Comparison of ENCODE assay signal across 8 cellular contexts in genomic region chr6:12060780-12061619, GRCh38. TPM values are rescaled to one million over a fixed set of nuclear protein-coding genes. Genes with fewer than 3 reads are reported as not detected.
DNase-seq lines count a peak whose midpoint lies in the region; ATAC-seq and TF ChIP-seq lines count a peak whose summit lies in the region.

No MANE protein-coding gene starts in this region.

- no peaks in the 10 kb centered on the region for H4K20me1 ChIP-seq in mammary epithelial cell (ENCODE audit: insufficient read depth, low read length)

- no peak overlapping the region for H3K27ac ChIP-seq in CD8-positive, alpha-beta T cell (ENCODE audit: low read depth, low read length)
- H3K27ac ChIP-seq in colonic mucosa (no peak overlapping the region), mammary epithelial cell (ENCODE audit: insufficient read depth, low read depth, low read length) (no peak overlapping the region)

- CTCF ChIA-PET in CD8-positive, alpha-beta T cell (lab: Charles Lee), result no interaction called here
- CTCF ChIA-PET in activated CD4-positive, alpha-beta T cell treated with anti-CD3 and anti-CD28 coated beads, Interleukin-2, amount 10 ng/mL, durations not matched to agents 7 days and 5 days (lab: Charles Lee), result interaction anchor here (0.5 to 1.0 kb wide), 2 partner anchors 13 to 254 kb away, joined by 3 read pairs; no protein-coding TSS in a partner anchor
- CTCF ChIA-PET in mammary epithelial cell (lab: Charles Lee; ENCODE audit: low non-redundant PET), result no interaction called here

- POLR2A ChIA-PET in CD8-positive, alpha-beta T cell (lab: Charles Lee), result no interaction called here
- POLR2A ChIA-PET in activated CD4-positive, alpha-beta T cell treated with anti-CD3 and anti-CD28 coated beads, Interleukin-2, amount 10 ng/mL, durations not matched to agents 7 days and 5 days (lab: Charles Lee), result no interaction called here

- H3K4me2 ChIP-seq in mammary epithelial cell (ENCODE audit: insufficient read depth, low read depth, low read length), result no peak overlapping the region

- H3K9me3 Mint-ChIP-seq in CD8-positive, alpha-beta T cell, result no peaks in the 10 kb centered on the region
- H3K9me3 Mint-ChIP-seq in activated CD4-positive, alpha-beta T cell treated with anti-CD3 and anti-CD28 coated beads, Interleukin-2, amount 10 ng/mL, durations not matched to agents 7 days and 5 days, result no peaks in the 10 kb centered on the region
- no peaks in the 10 kb centered on the region for H3K9me3 Mint-ChIP-seq in memory B cell

- H3K27me3 ChIP-seq in CD8-positive, alpha-beta T cell (ENCODE audit: insufficient read depth, low read length), result no peaks in the 10 kb centered on the region
- no peaks in the 10 kb centered on the region for H3K27me3 ChIP-seq in colonic mucosa
- no peaks in the 10 kb centered on the region for H3K27me3 ChIP-seq in mammary epithelial cell (ENCODE audit: insufficient read depth, low read length)

- 98% methylated on average over 15 of the region's 15 CpGs for WGBS in mammary epithelial cell (ENCODE audit: low coverage, missing lambda C conversion rate)

- H3K36me3 Mint-ChIP-seq in CD8-positive, alpha-beta T cell, result peaks cover 2% of the 10 kb centered on the region
- peaks cover 11% of the 10 kb centered on the region for H3K36me3 Mint-ChIP-seq in activated CD4-positive, alpha-beta T cell treated with anti-CD3 and anti-CD28 coated beads, Interleukin-2, amount 10 ng/mL, durations not matched to agents 7 days and 5 days (ENCODE audit: low read depth)
- H3K36me3 Mint-ChIP-seq in memory B cell, result peaks cover 4% of the 10 kb centered on the region

- intact Hi-C loops in CD8-positive, alpha-beta T cell (cut with DNase I, micrococcal nuclease), result no loop called here
- intact Hi-C loops in colonic mucosa (cut with DNase I) (loop anchor here (10.0 kb wide), 1 partner anchor 544 kb away; no protein-coding TSS in a partner anchor), mammary epithelial cell (cut with micrococcal nuclease) (no loop called here)

- H2AFZ ChIP-seq in mammary epithelial cell (ENCODE audit: low read depth, low read length), result no peak overlapping the region

- H3K4me3 ChIP-seq in CD8-positive, alpha-beta T cell (ENCODE audit: low read depth, low read length), result peak overlapping the region; percentile 3
- H3K4me3 ChIP-seq in colonic mucosa (no peak overlapping the region), mammary epithelial cell (replicated peaks in 1 of 3; ENCODE audit: insufficient read depth in 1 of 3, low read depth in 2 of 3, low read length in 3 of 3) (no peak overlapping the region)

- H3K27me3 Mint-ChIP-seq in CD8-positive, alpha-beta T cell (ENCODE audit: low read depth), result no peaks in the 10 kb centered on the region
- H3K27me3 Mint-ChIP-seq in activated CD4-positive, alpha-beta T cell treated with anti-CD3 and anti-CD28 coated beads, Interleukin-2, amount 10 ng/mL, durations not matched to agents 7 days and 5 days, result no peaks in the 10 kb centered on the region
- H3K27me3 Mint-ChIP-seq in memory B cell, result no peaks in the 10 kb centered on the region

- peak overlapping the region; percentile 45 for H3K27ac Mint-ChIP-seq in CD8-positive, alpha-beta T cell
- H3K27ac Mint-ChIP-seq in activated CD4-positive, alpha-beta T cell treated with anti-CD3 and anti-CD28 coated beads, Interleukin-2, amount 10 ng/mL, durations not matched to agents 7 days and 5 days, result peak overlapping the region; percentile 86
- peak overlapping the region; percentile 98 for H3K27ac Mint-ChIP-seq in memory B cell

- H3K79me2 ChIP-seq in mammary epithelial cell (ENCODE audit: insufficient read depth, low read length), result peaks cover 58% of the 10 kb centered on the region

- peaks cover 24% of the 10 kb centered on the region for H3K4me1 ChIP-seq in CD8-positive, alpha-beta T cell (ENCODE audit: insufficient read depth, low read length)
- H3K4me1 ChIP-seq in colonic mucosa (no peaks in the 10 kb centered on the region), mammary epithelial cell (ENCODE audit: insufficient read depth, low read length) (no peaks in the 10 kb centered on the region)

- dilution Hi-C loops in mammary epithelial cell (cut with HindIII; ENCODE audit: low sequenced_read_pairs), result no loop called here

- in situ Hi-C loops in mammary epithelial cell (cut with MboI; ENCODE audit: low sequenced_read_pairs in 2 of 2), result no loop called here

- peak overlapping the region; percentile 84 for H3K4me3 Mint-ChIP-seq in CD8-positive, alpha-beta T cell
- peak overlapping the region; percentile 65 for H3K4me3 Mint-ChIP-seq in activated CD4-positive, alpha-beta T cell treated with anti-CD3 and anti-CD28 coated beads, Interleukin-2, amount 10 ng/mL, durations not matched to agents 7 days and 5 days
- H3K4me3 Mint-ChIP-seq in memory B cell, result peak overlapping the region; percentile 91

- no TSS peak for BruUV-seq in mammary epithelial cell (replicated peaks; lab: Mats Ljungman, UMichigan)

- no peak for TF ChIP-seq CTCF in CD8-positive, alpha-beta T cell (IDR thresholded peaks at IDR 0.05)
- TF ChIP-seq CTCF in colonic mucosa (IDR thresholded peaks at IDR 0.05) (no peak), mammary epithelial cell (conservative IDR thresholded peaks at IDR 0.05 in 1 of 2, IDR thresholded peaks at IDR 0.05 in 1 of 2; ENCODE audit: extremely low read depth in 1 of 2, insufficient read depth in 1 of 2, low read depth in 1 of 2, low read length in 2 of 2) (no peak)

- peak; percentile 97 for ATAC-seq in CD8-positive, alpha-beta T cell
- ATAC-seq in GM21717 (IDR thresholded peaks at IDR 0.05; ENCODE audit: unreplicated experiment), result peak; percentile 58
- peak; percentile 89 for ATAC-seq in memory B cell (ENCODE audit: low read depth)

- H3K9ac ChIP-seq in colonic mucosa (ENCODE audit: low read depth in 2 of 2, low read length in 2 of 2), result peak overlapping the region in 1 of 2 donors; percentile 44
- H3K9ac ChIP-seq in mammary epithelial cell (ENCODE audit: insufficient read depth, low read length), result no peak overlapping the region

- H3K36me3 ChIP-seq in CD8-positive, alpha-beta T cell (ENCODE audit: insufficient read depth, low read length), result no peaks in the 10 kb centered on the region
- H3K36me3 ChIP-seq in colonic mucosa, result no peaks in the 10 kb centered on the region
- no peaks in the 10 kb centered on the region for H3K36me3 ChIP-seq in mammary epithelial cell (ENCODE audit: insufficient read depth, low read length)

- H3K9me3 ChIP-seq in CD8-positive, alpha-beta T cell (ENCODE audit: low read length), result no peaks in the 10 kb centered on the region
- no peaks in the 10 kb centered on the region for H3K9me3 ChIP-seq in colonic mucosa
- H3K9me3 ChIP-seq in mammary epithelial cell (replicated peaks; ENCODE audit: insufficient read depth, low read length), result no peaks in the 10 kb centered on the region

- peaks cover 60% of the 10 kb centered on the region for H3K4me1 Mint-ChIP-seq in CD8-positive, alpha-beta T cell (ENCODE audit: low read depth)
- peaks cover 64% of the 10 kb centered on the region for H3K4me1 Mint-ChIP-seq in activated CD4-positive, alpha-beta T cell treated with anti-CD3 and anti-CD28 coated beads, Interleukin-2, amount 10 ng/mL, durations not matched to agents 7 days and 5 days
- H3K4me1 Mint-ChIP-seq in memory B cell, result peaks cover 45% of the 10 kb centered on the region

- DNase-seq in CD8-positive, alpha-beta T cell, result peak; percentile 36 to 93 (median 70)
- DNase-seq in NAMALWA (ENCODE audit: low spot score) (peak; percentile 70), colonic mucosa (peak; percentile 42), memory B cell (ENCODE audit: low spot score in 2 of 2) (peak; percentile 62 to 88), mammary epithelial cell (no peak)
- DNase-seq in activated CD4-positive, alpha-beta T cell treated with anti-CD3 and anti-CD28 coated beads, Interleukin-2, amount 10 ng/mL, durations not matched to agents 7 days and 5 days, result peak; percentile 71
- peak; percentile 11 to 38 for DNase-seq in stimulated activated CD8-positive, alpha-beta memory T cell treated with anti-CD3 and anti-CD28 coated beads, Interleukin-4, amount 100 ng/mL, for 1 hour (ENCODE audit: low read depth in 2 of 2, low spot score in 1 of 2)

RNA-seq across cellular contexts. Expression of gene HIVEP1, which starts 48.9 kb away (rescaled TPM):
- 10 to 100 TPM; 72.7 to 79.4 TPM for total RNA-seq in CD8-positive, alpha-beta T cell
- 10 to 100 TPM; 24.2 to 33.0 TPM for total RNA-seq in activated CD4-positive, alpha-beta T cell treated with anti-CD3 and anti-CD28 coated beads, Interleukin-2, amount 10 ng/mL, durations not matched to agents 7 days and 5 days
- 10 to 100 TPM; 22.2 to 27.9 TPM for total RNA-seq in colonic mucosa
- total RNA-seq in mammary epithelial cell, result 10 to 100 TPM; 28.5 to 34.8 TPM
- polyA plus RNA-seq in mammary epithelial cell, result 14.8 TPM
- polyA minus RNA-seq in mammary epithelial cell, result 31.6 TPM

Comparison
In these comparisons a context has a peak if more than half of its experiments do, and no peak if none do; other contexts are left out.
1. H3K27ac Mint-ChIP-seq: peak in every context shown above with its lines; median percentile 98 in memory B cell; 86 in activated CD4-positive, alpha-beta T cell treated with anti-CD3 and anti-CD28 coated beads, Interleukin-2, amount 10 ng/mL, durations not matched to agents 7 days and 5 days; 45 in CD8-positive, alpha-beta T cell.